23 cellular contexts compared by ENCODE assay signal in the genomic region with DNA sequence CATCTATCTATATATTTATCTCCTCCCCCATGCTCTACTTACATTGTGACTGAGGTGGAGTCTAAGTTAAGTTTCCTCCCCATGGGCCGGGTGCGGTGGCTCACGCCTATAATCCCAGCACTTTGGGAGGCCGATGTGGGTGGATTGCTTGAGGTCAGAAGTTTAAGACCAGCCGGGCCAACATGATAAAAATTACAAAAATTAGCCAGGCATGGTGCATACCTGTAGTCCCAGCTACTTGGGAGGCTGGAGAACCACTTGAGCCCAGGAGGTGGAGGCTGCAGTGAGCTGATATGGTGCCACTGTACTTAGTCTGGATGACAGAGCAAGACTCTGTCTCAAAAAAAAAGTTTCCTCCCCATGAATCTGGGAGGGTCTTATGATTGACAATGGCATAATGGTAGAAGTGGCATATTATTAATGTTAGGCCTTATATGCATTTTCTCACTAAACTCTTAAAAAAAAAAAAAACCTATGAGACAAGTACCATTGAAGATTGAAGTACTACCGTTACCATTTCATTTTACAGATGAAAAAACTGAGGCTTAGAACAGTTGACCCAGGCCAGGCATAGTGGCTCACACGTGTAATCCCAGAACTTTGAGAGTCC. TPM values are rescaled to one million over a fixed set of nuclear protein-coding genes. Genes with fewer than 3 reads are reported as not detected.
"Had no signal": no experiment of that assay in that cellular context is flagged by ENCODE, and none has a peak within 500 bp of the region (broad histone marks: within the 10 kb centered on the region; RNA-seq: fewer than 3 reads in every experiment).

No MANE protein-coding gene starts in this region.

- DNase-seq: activated CD4-positive, alpha-beta T cell treated with anti-CD3 and anti-CD28 coated beads, Interleukin-2, amount 10 ng/mL, durations not matched to agents 24 days and 14 days; activated CD8-positive, alpha-beta memory T cell treated with anti-CD3 and anti-CD28 coated beads, Interleukin-2, amount 10 ng/mL, durations not matched to agents 7 days and 5 days; activated gamma-delta T cell; activated T-cell treated with anti-CD3 and anti-CD28 coated beads, Interleukin-2, amount 50 U/mL, for 4 hours; amygdala; dermis blood vessel endothelial cell; hypothalamus; kidney glomerular epithelial cell; mucosa of descending colon; naive thymus-derived CD8-positive, alpha-beta T cell; posterior cingulate gyrus; small intestine had no signal

- H3K27ac ChIP-seq: right atrium auricular region, tibial nerve had no signal

- H3K4me1 Mint-ChIP-seq: brain had no signal

- H3K36me3 ChIP-seq: right atrium auricular region, tibial nerve had no signal

- H3K36me3 Mint-ChIP-seq: brain; stimulated activated memory B cell treated with anti-CD40 and anti-IgM and Interleukin-4, amounts not matched to agents 10 μg/mL and 1 μg/mL and 100 μg/mL, for 72 hours had no signal

- H3K27me3 ChIP-seq: neutrophil, right atrium auricular region, tibial nerve had no signal

- H3K4me3 ChIP-seq: mucosa of descending colon, right atrium auricular region, tibial nerve had no signal

- H3K27ac Mint-ChIP-seq: activated CD4-positive, alpha-beta T cell treated with anti-CD3 and anti-CD28 coated beads, Interleukin-2, amount 10 ng/mL, durations not matched to agents 24 days and 14 days; activated CD8-positive, alpha-beta memory T cell treated with anti-CD3 and anti-CD28 coated beads, Interleukin-2, amount 10 ng/mL, durations not matched to agents 7 days and 5 days; activated naive CD8-positive, alpha-beta T cell; brain; stimulated activated memory B cell treated with anti-CD40 and anti-IgM and Interleukin-4, amounts not matched to agents 10 μg/mL and 1 μg/mL and 100 μg/mL, for 72 hours; T-helper 2 cell treated with Interferon-gamma antibody and Interleukin-4, amounts not matched to agents 5 μg/mL and 100 μg/mL, for 36 hours had no signal

- H3K27me3 Mint-ChIP-seq: activated CD4-positive, alpha-beta T cell treated with anti-CD3 and anti-CD28 coated beads, Interleukin-2, amount 10 ng/mL, durations not matched to agents 24 days and 14 days; activated CD8-positive, alpha-beta memory T cell treated with anti-CD3 and anti-CD28 coated beads, Interleukin-2, amount 10 ng/mL, durations not matched to agents 7 days and 5 days; activated naive CD8-positive, alpha-beta T cell; naive thymus-derived CD8-positive, alpha-beta T cell; stimulated activated memory B cell treated with anti-CD40 and anti-IgM and Interleukin-4, amounts not matched to agents 10 μg/mL and 1 μg/mL and 100 μg/mL, for 72 hours had no signal

- ATAC-seq: activated CD8-positive, alpha-beta memory T cell treated with anti-CD3 and anti-CD28 coated beads, Interleukin-2, amount 10 ng/mL, durations not matched to agents 7 days and 5 days; activated T-cell treated with anti-CD3 and anti-CD28 coated beads, Interleukin-2, amount 50 U/mL, for 4 hours; mucosa of descending colon; naive thymus-derived CD8-positive, alpha-beta T cell; stimulated activated memory B cell treated with anti-CD40 and anti-IgM and Interleukin-4, amounts not matched to agents 10 μg/mL and 1 μg/mL and 100 μg/mL, for 72 hours had no signal

- H3K9me3 Mint-ChIP-seq: activated CD4-positive, alpha-beta T cell treated with anti-CD3 and anti-CD28 coated beads, Interleukin-2, amount 10 ng/mL, durations not matched to agents 24 days and 14 days; activated T-cell treated with anti-CD3 and anti-CD28 coated beads, Interleukin-2, amount 50 U/mL, for 4 hours; brain; naive thymus-derived CD8-positive, alpha-beta T cell; stimulated activated memory B cell treated with anti-CD40 and anti-IgM and Interleukin-4, amounts not matched to agents 10 μg/mL and 1 μg/mL and 100 μg/mL, for 72 hours; T-helper 2 cell treated with Interferon-gamma antibody and Interleukin-4, amounts not matched to agents 5 μg/mL and 100 μg/mL, for 36 hours had no signal

- H3K9me3 ChIP-seq: mucosa of descending colon, neutrophil, right atrium auricular region, tibial nerve had no signal

- H3K4me3 Mint-ChIP-seq: activated CD4-positive, alpha-beta T cell treated with anti-CD3 and anti-CD28 coated beads, Interleukin-2, amount 10 ng/mL, durations not matched to agents 24 days and 14 days; activated CD8-positive, alpha-beta memory T cell treated with anti-CD3 and anti-CD28 coated beads, Interleukin-2, amount 10 ng/mL, durations not matched to agents 7 days and 5 days; activated naive CD8-positive, alpha-beta T cell; activated T-cell treated with anti-CD3 and anti-CD28 coated beads, Interleukin-2, amount 50 U/mL, for 4 hours; brain; naive thymus-derived CD8-positive, alpha-beta T cell; stimulated activated memory B cell treated with anti-CD40 and anti-IgM and Interleukin-4, amounts not matched to agents 10 μg/mL and 1 μg/mL and 100 μg/mL, for 72 hours; T-helper 2 cell treated with Interferon-gamma antibody and Interleukin-4, amounts not matched to agents 5 μg/mL and 100 μg/mL, for 36 hours had no signal

RNA-seq across cellular contexts. Expression of a gene that starts 55.1 kb away (rescaled TPM):
- total RNA-seq: activated CD4-positive, alpha-beta T cell treated with anti-CD3 and anti-CD28 coated beads, Interleukin-2, amount 10 ng/mL, durations not matched to agents 24 days and 14 days; activated CD8-positive, alpha-beta memory T cell treated with anti-CD3 and anti-CD28 coated beads, Interleukin-2, amount 10 ng/mL, durations not matched to agents 7 days and 5 days; activated T-cell treated with anti-CD3 and anti-CD28 coated beads, Interleukin-2, amount 50 U/mL, for 4 hours; cerebellum; dermis blood vessel endothelial cell; glomerular endothelial cell; lung microvascular endothelial cell; mucosa of descending colon; naive thymus-derived CD8-positive, alpha-beta T cell; subcutaneous adipose tissue; tibial nerve had no signal
- polyA plus RNA-seq: naive thymus-derived CD8-positive, alpha-beta T cell had no signal

RNA-seq across cellular contexts. Expression of a gene that starts 60.0 kb away (rescaled TPM):
- total RNA-seq: dermis blood vessel endothelial cell, glomerular endothelial cell, lung microvascular endothelial cell had no signal
